ENCODE assay signal across 1 cellular context in genomic region chr5:95884511-95884910, GRCh38.
A peak's percentile ranks its signal among the peaks of the same experiment; 100 is the strongest.
TF ChIP-seq lines count a peak whose summit lies in the region.

No MANE protein-coding gene starts in this region.

TF ChIP-seq in K562, 482 proteins besides CTCF, POLR2A, EP300 and RAD21 (continued from another document):
- peak; percentile 35; the same call in 1 of the 2 replicates for TF ChIP-seq CHAMP1 (IDR thresholded peaks at IDR 0.05)
- TF ChIP-seq DPF2 (IDR thresholded peaks at IDR 0.05) = peak; percentile 65; the same call in 1 of the 2 replicates
- TF ChIP-seq TSHZ1 (CRISPR knock-in tag; IDR thresholded peaks at IDR 0.05) = no peak
- peak; percentile 75 for TF ChIP-seq NFIC (IDR thresholded peaks at IDR 0.05)
- TF ChIP-seq MEIS2 (IDR thresholded peaks at IDR 0.05; ENCODE audit: partially characterized antibody) = peak; percentile 53
- peak; percentile 92 for TF ChIP-seq ARID1B (IDR thresholded peaks at IDR 0.05)
- peak; percentile 18; the same call in 1 of the 2 replicates for TF ChIP-seq PKNOX1 (IDR thresholded peaks at IDR 0.05)
- TF ChIP-seq ZNF311 (CRISPR knock-in tag; IDR thresholded peaks at IDR 0.05) = peak; percentile 71; the same call in 1 of the 2 replicates
- peak in 1 of 2 experiments; percentile 92; a peak in 2 of 4 replicates for TF ChIP-seq MLLT1 (IDR thresholded peaks at IDR 0.05)
- TF ChIP-seq KLF16 (IDR thresholded peaks at IDR 0.05) = peak; percentile 93
- peak; percentile 77 to 80; a peak in 3 of 4 replicates for TF ChIP-seq TRIM24 (IDR thresholded peaks at IDR 0.05)
- no peak for TF ChIP-seq SETDB1 (IDR thresholded peaks at IDR 0.05; ENCODE audit: low read length)
- TF ChIP-seq RBM15 (IDR thresholded peaks at IDR 0.05; ENCODE audit: insufficient read depth, low read length) = no peak
- peak; percentile 81 for TF ChIP-seq SPI1 (IDR thresholded peaks at IDR 0.05; ENCODE audit: borderline replicate concordance, low read depth, low read length)
- 0 out of 4 replicates have a peak, but pooled peaks of 1 of the 2 experiments have one; percentile 41 for TF ChIP-seq TBL1XR1 (IDR thresholded peaks at IDR 0.05; ENCODE audit: low read length in 2 of 2)
- peak; percentile 65 for TF ChIP-seq PHB2 (IDR thresholded peaks at IDR 0.05; ENCODE audit: low read depth)
- peak; percentile 99 for TF ChIP-seq TEAD4 (IDR thresholded peaks at IDR 0.05; ENCODE audit: low read length)
- no peak for TF ChIP-seq TEAD4 (CRISPR knock-in tag; IDR thresholded peaks at IDR 0.05; ENCODE audit: borderline replicate concordance)
- no peak for TF ChIP-seq MYC (IDR thresholded peaks at IDR 0.05; ENCODE audit: low read depth, low read length)
- TF ChIP-seq MYC (CRISPR knock-in tag; IDR thresholded peaks at IDR 0.05; ENCODE audit: borderline replicate concordance, low read depth) = no peak
- TF ChIP-seq TFAP4 (CRISPR knock-in tag; IDR thresholded peaks at IDR 0.05; ENCODE audit: borderline replicate concordance) = no peak
- peak; percentile 81 for TF ChIP-seq ZEB2 (IDR thresholded peaks at IDR 0.05)
- TF ChIP-seq ATF7 (IDR thresholded peaks at IDR 0.05) = peak; percentile 11; the same call in 1 of the 2 replicates
- TF ChIP-seq HDAC3 (IDR thresholded peaks at IDR 0.05; ENCODE audit: borderline replicate concordance, partially characterized antibody) = peak; percentile 63
- TF ChIP-seq FOSL1 (tag; conservative IDR thresholded peaks at IDR 0.05) = peak; percentile 79
- no peak for TF ChIP-seq TAF7 (tag; IDR thresholded peaks at IDR 0.05)
- no peak for TF ChIP-seq SNIP1 (IDR thresholded peaks at IDR 0.05; ENCODE audit: low read depth)
- TF ChIP-seq BCOR (IDR thresholded peaks at IDR 0.05) = peak; percentile 77
- 0 out of 2 replicates have a peak, but pooled peaks have one; percentile 20 for TF ChIP-seq CREM (IDR thresholded peaks at IDR 0.05; ENCODE audit: low read depth)
- peak; percentile 92 for TF ChIP-seq RBM25 (IDR thresholded peaks at IDR 0.05; ENCODE audit: low read depth, low read length, severe bottlenecking)
- TF ChIP-seq SMARCA4 (IDR thresholded peaks at IDR 0.05) = peak; percentile 74; the same call in 1 of the 2 replicates
- peak in 1 of 2 experiments; percentile 72; a peak in 1 of 4 replicates for TF ChIP-seq ZNF639 (CRISPR knock-in tag; conservative IDR thresholded peaks at IDR 0.05 in 1 of 2, IDR thresholded peaks at IDR 0.05 in 1 of 2)
- no peak for TF ChIP-seq CEBPG (CRISPR knock-in tag; IDR thresholded peaks at IDR 0.05)
- no peak for TF ChIP-seq CEBPG (tag; conservative IDR thresholded peaks at IDR 0.05 in 1 of 2, IDR thresholded peaks at IDR 0.05 in 1 of 2)
- TF ChIP-seq HNRNPLL (IDR thresholded peaks at IDR 0.05; ENCODE audit: low read depth, low read length, poor library complexity, severe bottlenecking) = no peak
- no peak for TF ChIP-seq HDAC6 (IDR thresholded peaks at IDR 0.05; ENCODE audit: low read depth, low read length)
TF ChIP-seq in K562: peak in this region for 71.
